28 cellular contexts compared by ENCODE assay signal in genomic region chr19:19334063-19334988, GRCh38. TPM values are rescaled to one million over a fixed set of nuclear protein-coding genes. Genes with fewer than 3 reads are reported as not detected.
DNase-seq lines count a peak whose midpoint lies in the region; ATAC-seq and TF ChIP-seq lines count a peak whose summit lies in the region.
"Had no signal": no experiment of that assay in that cellular context is flagged by ENCODE, and none has a peak within 500 bp of the region (broad histone marks: within the 10 kb centered on the region; RNA-seq: fewer than 3 reads in every experiment).

No MANE protein-coding gene starts in this region.

- peak overlapping the region; percentile 58 for H4K8ac ChIP-seq in neuronal stem cell (ENCODE audit: low read depth, low read length)

- peak overlapping the region; percentile 16; the same call in 1 of the 2 replicates for H3K9ac ChIP-seq in HUES64 (ENCODE audit: low read depth, low read length)
- peak overlapping the region; percentile 69 for H3K9ac ChIP-seq in endocrine pancreas (ENCODE audit: control insufficient read depth, insufficient read depth, low read length)
- no peak overlapping the region for H3K9ac ChIP-seq in neuronal stem cell (ENCODE audit: low read depth, low read length, poor library complexity)

- peaks cover 0 to 2% (median 0%) of the 10 kb centered on the region in 3 donors for H3K27me3 Mint-ChIP-seq in CD14-positive monocyte (ENCODE audit: low read depth in 3 of 3)

- H3K79me1 ChIP-seq in neuronal stem cell (ENCODE audit: low read depth, low read length) = peaks cover 28% of the 10 kb centered on the region

- no peak overlapping the region for H3K4me3 Mint-ChIP-seq in CD14-positive monocyte

- H2BK12ac ChIP-seq in neuronal stem cell (ENCODE audit: low read length) = no peak overlapping the region

- no peaks in the 10 kb centered on the region for H3K4me1 ChIP-seq in HUES64 (ENCODE audit: insufficient read depth, low read length)
- no peaks in the 10 kb centered on the region for H3K4me1 ChIP-seq in endocrine pancreas (ENCODE audit: control insufficient read depth, insufficient read depth, low read length)
- no peaks in the 10 kb centered on the region for H3K4me1 ChIP-seq in neuronal stem cell (ENCODE audit: control insufficient read depth in 2 of 2, insufficient read depth in 1 of 2, low read depth in 1 of 2, low read length in 2 of 2)
- no peaks in the 10 kb centered on the region for H3K4me1 ChIP-seq in Peyer's patch
- H3K4me1 ChIP-seq: BE2C had no signal

- H3K27me3 ChIP-seq in HUES64 (ENCODE audit: insufficient read depth, low read length) (no peaks in the 10 kb centered on the region), endocrine pancreas (ENCODE audit: control insufficient read depth, insufficient read depth, low read length) (no peaks in the 10 kb centered on the region), neuronal stem cell (ENCODE audit: control insufficient read depth in 3 of 3, insufficient read depth in 3 of 3, low read depth in 1 of 3, low read length in 3 of 3) (no peaks in the 10 kb centered on the region), Peyer's patch (no peaks in the 10 kb centered on the region)
- H3K27me3 ChIP-seq: BE2C, breast epithelium, foreskin keratinocyte, heart left ventricle, MG63 had no signal

- H3K14ac ChIP-seq in neuronal stem cell (ENCODE audit: low read length) = peak overlapping the region; percentile 87

- H3K23ac ChIP-seq in neuronal stem cell (ENCODE audit: low read depth, low read length, poor library complexity) = peak overlapping the region; percentile 55

- no peak overlapping the region for H3K4me2 ChIP-seq in neuronal stem cell (ENCODE audit: insufficient read depth, low read length, poor library complexity, severe bottlenecking)
- H3K4me2 ChIP-seq: smooth muscle cell had no signal

- intact Hi-C loops in CD14-positive monocyte (cut with micrococcal nuclease) = no loop called here

- DNase-seq in CD14-positive monocyte (ENCODE audit: low spot score) = no peak
- no peak for DNase-seq in neuronal stem cell (ENCODE audit: low spot score)
- DNase-seq in Peyer's patch = no peak
- DNase-seq in NCI-H1105 (lab: John Stamatoyannopoulos, UW) = no peak
- no peak for DNase-seq in cerebellar nuclear complex (lab: John Stamatoyannopoulos, UW)
- DNase-seq: ACHN; activated CD4-positive, alpha-beta T cell treated with anti-CD3 and anti-CD28 coated beads, Interleukin-2, amount 50 U/mL, for 48 hours; activated gamma-delta T cell treated with Interleukin-2 at 50 U/mL for 16 hours; amygdala; BE2C; effector memory CD4-positive, alpha-beta T cell; foreskin keratinocyte; heart left ventricle; KG1; lower lobe of right lung; MG63; NCI-H2029 treated with DMSO at 0.1 percent for 48 hours; NCI-H226; NCI-H748 treated with DMSO at 0.1 percent for 48 hours; RPMI8226; stimulated activated CD4-positive, alpha-beta T cell treated with anti-CD3 and anti-CD28 coated beads, Interleukin-2, amount 100 ng/mL, for 24 hours had no signal

- H3K27ac Mint-ChIP-seq in CD14-positive monocyte = peak overlapping the region in 4 of 7 donors; percentile 3 to 56 (median 28)

- H2BK15ac ChIP-seq in neuronal stem cell (ENCODE audit: low read length) = no peak overlapping the region

- H3K4me1 Mint-ChIP-seq in CD14-positive monocyte = peaks cover 3% of the 10 kb centered on the region

- ATAC-seq in GM18861 (IDR thresholded peaks at IDR 0.05; ENCODE audit: unreplicated experiment) = no peak

- no peak overlapping the region for H3K18ac ChIP-seq in neuronal stem cell (ENCODE audit: low read length)

- no peak overlapping the region for H4K91ac ChIP-seq in neuronal stem cell (ENCODE audit: low read depth, low read length, poor library complexity)

- H3K4ac ChIP-seq in neuronal stem cell (ENCODE audit: low read length) = no peak overlapping the region

- H2BK120ac ChIP-seq in neuronal stem cell (ENCODE audit: low read depth, low read length) = no peak overlapping the region

- H2AK5ac ChIP-seq in neuronal stem cell (ENCODE audit: low read depth, low read length) = no peak overlapping the region

- no peaks in the 10 kb centered on the region for H3K9me3 Mint-ChIP-seq in CD14-positive monocyte

- H3K27ac ChIP-seq in HUES64 (ENCODE audit: low read depth, low read length) (no peak overlapping the region), neuronal stem cell (replicated peaks; ENCODE audit: low read length) (no peak overlapping the region), Peyer's patch (peak overlapping the region in 1 of 4 donors; percentile 58)
- H3K27ac ChIP-seq: foreskin keratinocyte, heart left ventricle, lower lobe of right lung, SK-N-MC had no signal

- H3K4me3 ChIP-seq in HUES64 (ENCODE audit: low read length) = no peak overlapping the region
- no peak overlapping the region for H3K4me3 ChIP-seq in endocrine pancreas (ENCODE audit: control insufficient read depth, insufficient read depth, low read length)
- H3K4me3 ChIP-seq in neuronal stem cell (ENCODE audit: low read length in 2 of 2) = no peak overlapping the region
- no peak overlapping the region for H3K4me3 ChIP-seq in Peyer's patch
- H3K4me3 ChIP-seq: breast epithelium, heart left ventricle, lower lobe of right lung, MG63, prostate gland, SK-N-MC, smooth muscle cell had no signal

- TF ChIP-seq CTCF in CD14-positive monocyte (IDR thresholded peaks at IDR 0.05) (no peak), Peyer's patch (IDR thresholded peaks at IDR 0.05) (no peak)

- H2AFZ ChIP-seq in neuronal stem cell (ENCODE audit: low read length) = no peak overlapping the region

- 93% methylated on average over 22 of the region's 22 CpGs for WGBS in HUES64
- WGBS in neuronal stem cell (ENCODE audit: extremely low coverage in 2 of 2, insufficient read length in 2 of 2, insufficient replicate concordance in 1 of 2), 2 donors = no CpG with 5 or more reads among the region's 22 CpGs

- no peaks in the 10 kb centered on the region for H3K9me3 ChIP-seq in HUES64 (ENCODE audit: insufficient read depth, low read depth, low read length)
- H3K9me3 ChIP-seq in endocrine pancreas (ENCODE audit: control insufficient read depth, low read length) = no peaks in the 10 kb centered on the region
- no peaks in the 10 kb centered on the region for H3K9me3 ChIP-seq in neuronal stem cell (replicated peaks in 1 of 2; ENCODE audit: control insufficient read depth in 2 of 2, insufficient read depth in 1 of 2, low read depth in 1 of 2, low read length in 2 of 2)
- no peaks in the 10 kb centered on the region for H3K9me3 ChIP-seq in Peyer's patch
- H3K9me3 ChIP-seq: BE2C, breast epithelium, heart left ventricle, lower lobe of right lung, MG63, prostate gland had no signal

- H3K36me3 ChIP-seq in HUES64 (ENCODE audit: insufficient read depth, low read length) (peaks cover 74% of the 10 kb centered on the region), endocrine pancreas (ENCODE audit: control insufficient read depth, insufficient read depth, low read length) (no peaks in the 10 kb centered on the region), neuronal stem cell (replicated peaks in 1 of 2; ENCODE audit: control insufficient read depth in 2 of 2, insufficient read depth in 2 of 2, low read length in 2 of 2) (peaks cover 43 to 99% of the 10 kb centered on the region in 2 donors), Peyer's patch (peaks cover 0 to 91% (median 0%) of the 10 kb centered on the region in 3 donors)
- H3K36me3 ChIP-seq: breast epithelium had no signal

- no peak overlapping the region for H2BK5ac ChIP-seq in neuronal stem cell (ENCODE audit: low read length)

- no peak for TF ChIP-seq POLR2A in Peyer's patch (IDR thresholded peaks at IDR 0.05)

- H3K36me3 Mint-ChIP-seq in CD14-positive monocyte = peaks cover 66 to 97% of the 10 kb centered on the region in 2 donors

RNA-seq across cellular contexts. Expression of gene MAU2, which starts 13.7 kb away (rescaled TPM):
- polyA plus RNA-seq in CD14-positive monocyte = 10 to 100 TPM in 1 of 2 donors, 1 to 10 TPM in 1; 7.4 to 14.5 TPM
- polyA plus RNA-seq in HUES64 (2013, experiment 1 of 2) = 16.7 TPM
- 17.7 TPM for polyA plus RNA-seq in HUES64 (2013, experiment 2 of 2)
- polyA plus RNA-seq in neuronal stem cell (2013, experiment 1 of 2) = 17.0 TPM
- polyA plus RNA-seq in neuronal stem cell (2013, experiment 2 of 2) = 17.6 TPM
- 100 to 1,000 TPM in 3 of 4 donors, 10 to 100 TPM in 1; 79.3 to 160 (median 130) TPM for total RNA-seq in Peyer's patch

RNA-seq across cellular contexts. Expression of gene SUGP1, which starts 14.0 kb away (rescaled TPM):
- polyA plus RNA-seq in CD14-positive monocyte = 10 to 100 TPM; 17.4 to 18.1 TPM
- polyA plus RNA-seq in HUES64 (2013, experiment 1 of 2) = 34.6 TPM
- polyA plus RNA-seq in HUES64 (2013, experiment 2 of 2) = 35.8 TPM
- 53.3 TPM for polyA plus RNA-seq in neuronal stem cell (2013, experiment 1 of 2)
- polyA plus RNA-seq in neuronal stem cell (2013, experiment 2 of 2) = 55.9 TPM
- 10 to 100 TPM; 49.5 to 58.6 (median 55.2) TPM for total RNA-seq in Peyer's patch
